ENCODE assay signal across 8 cellular contexts in genomic region chr17:18855831-18856624, GRCh38. TPM values are rescaled to one million over a fixed set of nuclear protein-coding genes. Genes with fewer than 3 reads are reported as not detected.
DNase-seq lines count a peak whose midpoint lies in the region; ATAC-seq and TF ChIP-seq lines count a peak whose summit lies in the region.

No MANE protein-coding gene starts in this region.

- ATAC-seq in HG02852 (IDR thresholded peaks at IDR 0.05; ENCODE audit: unreplicated experiment) = peak; percentile 73
- ATAC-seq in heart right ventricle = peak; percentile 90 to 96 (median 94)

- H3K4me1 Mint-ChIP-seq in type B pancreatic cell (ENCODE audit: unreplicated experiment) = peaks cover 23% of the 10 kb centered on the region

- H3K9me3 Mint-ChIP-seq in type B pancreatic cell = no peaks in the 10 kb centered on the region

- H3K4me3 Mint-ChIP-seq in type B pancreatic cell = peak overlapping the region; percentile 97

- 0 to 1% methylated on average over 31 of the region's 31 CpGs for WGBS in heart right ventricle, 2 donors

- H3K27ac Mint-ChIP-seq in type B pancreatic cell = peak overlapping the region; percentile 95

- intact Hi-C loops in heart right ventricle (cut with DNase I) = no loop called here

- H3K27me3 ChIP-seq in heart right ventricle = no peaks in the 10 kb centered on the region

- H3K27ac ChIP-seq in heart right ventricle = peak overlapping the region; percentile 56 to 89 (median 84)

- no peak for TF ChIP-seq CTCF in GM13976 (IDR thresholded peaks at IDR 0.05; ENCODE audit: borderline replicate concordance, control extremely low read depth, extremely low read depth, insufficient read depth, missing control alignments)
- TF ChIP-seq CTCF in heart right ventricle (IDR thresholded peaks at IDR 0.05) = no peak
- no peak for TF ChIP-seq CTCF in type B pancreatic cell (conservative IDR thresholded peaks at IDR 0.05)

- peak overlapping the region; percentile 30 to 99 (median 60) for H3K4me3 ChIP-seq in heart right ventricle

- H3K27me3 Mint-ChIP-seq in type B pancreatic cell = no peaks in the 10 kb centered on the region

- H3K36me3 Mint-ChIP-seq in type B pancreatic cell = peaks cover 8% of the 10 kb centered on the region

- H3K36me3 ChIP-seq in heart right ventricle = no peaks in the 10 kb centered on the region

- H3K9me3 ChIP-seq in heart right ventricle = no peaks in the 10 kb centered on the region

- DNase-seq in GM13976 (ENCODE audit: low spot score) = peak; percentile 87
- peak; percentile 93 for DNase-seq in NCI-H1436 treated with DMSO at 0.1 percent for 48 hours (lab: John Stamatoyannopoulos, UW)
- peak; percentile 88 for DNase-seq in T follicular helper cell (ENCODE audit: low read depth)
- peak; percentile 92 for DNase-seq in amniotic epithelial cell (ENCODE audit: low read depth)
- peak; percentile 87 to 95 for DNase-seq in heart right ventricle
- DNase-seq in pons (ENCODE audit: low spot score) = peak; percentile 98
- peak; percentile 86 for DNase-seq in type B pancreatic cell (ENCODE audit: extremely low spot score, unreplicated experiment)

- in situ Hi-C loops in GM13976 (cut with MboI; ENCODE audit: low sequenced_read_pairs, unreplicated experiment) = no loop called here

- H3K4me1 ChIP-seq in heart right ventricle = peaks cover 0 to 49% (median 30%) of the 10 kb centered on the region in 9 donors

RNA-seq across cellular contexts. Expression of gene PRPSAP2, which starts 1.9 kb away (rescaled TPM):
- total RNA-seq in heart right ventricle (10 to 100 TPM; 12.8 to 23.2 (median 16.2) TPM), type B pancreatic cell (ENCODE audit: low replicate concordance) (37.0 and 50.7 TPM in 2 replicates)
- 10 to 100 TPM; 17.9 to 22.3 TPM for polyA plus RNA-seq in heart right ventricle

Comparison
In these comparisons a context has a peak if more than half of its experiments do, and no peak if none do; other contexts are left out.
1. Peak in every context shown above with its lines: DNase-seq, ATAC-seq, H3K4me3 ChIP-seq and H3K27ac ChIP-seq.